7 cellular contexts compared by ENCODE assay signal in the genomic region with DNA sequence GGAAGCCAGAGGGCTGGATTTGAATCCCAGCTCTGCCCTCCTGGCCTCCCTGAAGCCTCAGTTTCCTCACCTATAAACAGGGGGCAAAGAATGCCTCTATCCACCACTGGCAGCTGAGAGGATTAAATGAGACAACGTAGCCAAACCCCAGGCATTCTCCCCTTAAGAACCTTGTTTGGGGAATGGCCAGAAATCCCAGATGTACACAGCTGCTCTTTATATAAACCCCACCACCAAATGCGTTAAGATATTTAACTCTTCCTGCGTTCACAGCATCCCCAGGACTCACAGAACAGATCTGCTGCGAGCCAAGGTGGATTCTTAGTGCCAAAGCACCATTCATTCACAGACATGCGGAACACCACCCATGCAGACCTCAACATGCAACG. TPM values are rescaled to one million over a fixed set of nuclear protein-coding genes. Genes with fewer than 3 reads are reported as not detected.
A peak's percentile ranks its signal among the peaks of the same experiment; 100 is the strongest.
DNase-seq lines count a peak whose midpoint lies in the region; ATAC-seq, FAIRE-seq and TF ChIP-seq lines count a peak whose summit lies in the region.

No MANE protein-coding gene starts in this region.

- peaks cover 7% of the 10 kb centered on the region; the same call in 1 of the 2 replicates for H3F3A ChIP-seq in GM23338 (replicated peaks; ENCODE audit: low read depth)
- H3F3A ChIP-seq in OCI-LY1 (ENCODE audit: insufficient read depth, low read length), result no peaks in the 10 kb centered on the region

- H2BK12ac ChIP-seq in trophoblast cell (ENCODE audit: low read length), result no peak overlapping the region

- peak overlapping the region; percentile 67 for H3K4me3 Mint-ChIP-seq in GM23338

- no peak overlapping the region for H3K18ac ChIP-seq in trophoblast cell (ENCODE audit: low read length)

- H2BK5ac ChIP-seq in trophoblast cell (ENCODE audit: low read depth, low read length, poor library complexity), result no peak overlapping the region

- no peak overlapping the region for H3K27ac Mint-ChIP-seq in GM23338

- peaks cover 36% of the 10 kb centered on the region for H3K27me3 ChIP-seq in GM23338 (ENCODE audit: insufficient read depth)
- H3K27me3 ChIP-seq in OCI-LY1 (ENCODE audit: insufficient read depth, low read length), result no peaks in the 10 kb centered on the region
- no peaks in the 10 kb centered on the region for H3K27me3 ChIP-seq in trophoblast cell (ENCODE audit: insufficient read depth, low read length)

- H3K4me1 Mint-ChIP-seq in GM23338, result peaks cover 73% of the 10 kb centered on the region

- no peaks in the 10 kb centered on the region for H3K9me2 ChIP-seq in GM23338 (ENCODE audit: insufficient read depth)
- no peaks in the 10 kb centered on the region for H3K9me2 ChIP-seq in OCI-LY1 (ENCODE audit: low read depth, low read length)

- peaks cover 56% of the 10 kb centered on the region for H3K36me3 Mint-ChIP-seq in GM23338 (ENCODE audit: low read depth)

- no peak overlapping the region for H2BK120ac ChIP-seq in trophoblast cell (ENCODE audit: insufficient read depth, low read length, poor library complexity)

- H2AFZ ChIP-seq in GM23338 (no peak overlapping the region), OCI-LY1 (ENCODE audit: low read length) (no peak overlapping the region), trophoblast cell (ENCODE audit: insufficient read depth, low read length, poor library complexity) (no peak overlapping the region)

- no peak for FAIRE-seq in frontal cortex (lab: Jason Lieb, UNC)

- H3K4me3 ChIP-seq in GM23338 (peak overlapping the region; percentile 85), OCI-LY1 (ENCODE audit: low read depth, low read length, poor library complexity, severe bottlenecking) (peak overlapping the region; percentile 87), trophoblast cell (ENCODE audit: low read depth, low read length) (no peak overlapping the region)

- H3K9me3 ChIP-seq in OCI-LY1 (ENCODE audit: low read length) (no peaks in the 10 kb centered on the region), trophoblast cell (ENCODE audit: insufficient read depth, low read depth, low read length) (no peaks in the 10 kb centered on the region)

- DNase-seq in GM23338 (ENCODE audit: low spot score) (no peak), epithelial cell of prostate (ENCODE audit: low read depth, low spot score) (no peak), trophoblast cell (no peak), NCI-H146 (lab: John Stamatoyannopoulos, UW) (no peak), frontal cortex (ENCODE audit: low spot score in 2 of 2) (no peak), NCI-H2029 treated with DMSO at 0.1 percent for 48 hours (lab: John Stamatoyannopoulos, UW) (no peak)

- H4K91ac ChIP-seq in trophoblast cell (ENCODE audit: low read depth, low read length), result no peak overlapping the region

- peaks cover 72% of the 10 kb centered on the region for H3K4me1 ChIP-seq in GM23338 (ENCODE audit: insufficient read depth)
- peaks cover 75% of the 10 kb centered on the region for H3K4me1 ChIP-seq in OCI-LY1 (ENCODE audit: insufficient read depth, low read length, severe bottlenecking)
- peaks cover 19 to 36% of the 10 kb centered on the region in 2 experiments for H3K4me1 ChIP-seq in trophoblast cell (ENCODE audit: control insufficient read depth in 1 of 2, insufficient read depth in 2 of 2, low read length in 2 of 2)

- H4K12ac ChIP-seq in trophoblast cell (ENCODE audit: low read depth, low read length), result no peak overlapping the region

- no peak overlapping the region for H3K23ac ChIP-seq in trophoblast cell (ENCODE audit: low read length)

- H3K4ac ChIP-seq in trophoblast cell (ENCODE audit: low read depth, low read length), result peak overlapping the region; percentile 65

- peak overlapping the region; percentile 92 for H3K4me2 ChIP-seq in GM23338
- H3K4me2 ChIP-seq in OCI-LY1 (ENCODE audit: low read length), result peak overlapping the region; percentile 77
- peak overlapping the region; percentile 43 for H3K4me2 ChIP-seq in trophoblast cell (ENCODE audit: low read length)

- WGBS in trophoblast cell (ENCODE audit: extremely low coverage, insufficient coverage, insufficient read length), result no CpG with 5 or more reads among the region's 6 CpGs

- no peak for ATAC-seq in GM23338

- no peak overlapping the region for H4K8ac ChIP-seq in trophoblast cell (ENCODE audit: low read depth, low read length)

- TF ChIP-seq CTCF in GM23338 (conservative IDR thresholded peaks at IDR 0.05; ENCODE audit: low read depth in 2 of 2) (no peak), OCI-LY1 (IDR thresholded peaks at IDR 0.05; ENCODE audit: low read length) (no peak)

- peaks cover 31% of the 10 kb centered on the region for H3K27me3 Mint-ChIP-seq in GM23338 (ENCODE audit: insufficient read depth, low read depth, poor library complexity)

- peak overlapping the region; percentile 46 for H3K14ac ChIP-seq in trophoblast cell (ENCODE audit: low read length)

- H3K36me3 ChIP-seq in GM23338 (ENCODE audit: insufficient read depth) (no peaks in the 10 kb centered on the region; the same call in 1 of the 2 replicates), OCI-LY1 (ENCODE audit: insufficient read depth, low read length) (peaks cover 85% of the 10 kb centered on the region), trophoblast cell (ENCODE audit: control insufficient read depth in 1 of 2, insufficient read depth in 2 of 2, low read length in 2 of 2) (peaks cover 13 to 33% of the 10 kb centered on the region in 2 experiments)

- peaks cover 26% of the 10 kb centered on the region for H3K79me1 ChIP-seq in trophoblast cell (ENCODE audit: low read length)

- H2AK5ac ChIP-seq in trophoblast cell (ENCODE audit: low read length), result no peak overlapping the region

- H3K9ac ChIP-seq in OCI-LY1 (ENCODE audit: low read length), result peak overlapping the region; percentile 20; the same call in 1 of the 2 replicates
- no peak overlapping the region for H3K9ac ChIP-seq in trophoblast cell (ENCODE audit: low read length)

- H3K79me2 ChIP-seq in GM23338 (replicated peaks; ENCODE audit: insufficient read depth) (peaks cover 72% of the 10 kb centered on the region), OCI-LY1 (ENCODE audit: insufficient read depth, low read length) (peaks cover 81% of the 10 kb centered on the region), trophoblast cell (ENCODE audit: control insufficient read depth, insufficient read depth, low read length, poor library complexity) (peaks cover 20% of the 10 kb centered on the region)

- H3K9me3 Mint-ChIP-seq in GM23338, result no peaks in the 10 kb centered on the region

- peaks cover 44% of the 10 kb centered on the region for H4K20me1 ChIP-seq in GM23338 (replicated peaks; ENCODE audit: insufficient read depth)
- H4K20me1 ChIP-seq in OCI-LY1 (ENCODE audit: insufficient read depth, low read length), result no peaks in the 10 kb centered on the region

- H3K27ac ChIP-seq in GM23338 (ENCODE audit: low read depth) (no peak overlapping the region), OCI-LY1 (ENCODE audit: low read depth, low read length, poor library complexity, severe bottlenecking) (peak overlapping the region; percentile 30), epithelial cell of prostate (peak overlapping the region; percentile 58), trophoblast cell (ENCODE audit: low read depth, low read length) (peak overlapping the region; percentile 7)

TF ChIP-seq in GM23338, 12 proteins besides CTCF, POLR2A, EP300 and RAD21:
- no peak for TF ChIP-seq POLR2AphosphoS5 (IDR thresholded peaks at IDR 0.05; ENCODE audit: low read depth)
- TF ChIP-seq, protein P1, sequence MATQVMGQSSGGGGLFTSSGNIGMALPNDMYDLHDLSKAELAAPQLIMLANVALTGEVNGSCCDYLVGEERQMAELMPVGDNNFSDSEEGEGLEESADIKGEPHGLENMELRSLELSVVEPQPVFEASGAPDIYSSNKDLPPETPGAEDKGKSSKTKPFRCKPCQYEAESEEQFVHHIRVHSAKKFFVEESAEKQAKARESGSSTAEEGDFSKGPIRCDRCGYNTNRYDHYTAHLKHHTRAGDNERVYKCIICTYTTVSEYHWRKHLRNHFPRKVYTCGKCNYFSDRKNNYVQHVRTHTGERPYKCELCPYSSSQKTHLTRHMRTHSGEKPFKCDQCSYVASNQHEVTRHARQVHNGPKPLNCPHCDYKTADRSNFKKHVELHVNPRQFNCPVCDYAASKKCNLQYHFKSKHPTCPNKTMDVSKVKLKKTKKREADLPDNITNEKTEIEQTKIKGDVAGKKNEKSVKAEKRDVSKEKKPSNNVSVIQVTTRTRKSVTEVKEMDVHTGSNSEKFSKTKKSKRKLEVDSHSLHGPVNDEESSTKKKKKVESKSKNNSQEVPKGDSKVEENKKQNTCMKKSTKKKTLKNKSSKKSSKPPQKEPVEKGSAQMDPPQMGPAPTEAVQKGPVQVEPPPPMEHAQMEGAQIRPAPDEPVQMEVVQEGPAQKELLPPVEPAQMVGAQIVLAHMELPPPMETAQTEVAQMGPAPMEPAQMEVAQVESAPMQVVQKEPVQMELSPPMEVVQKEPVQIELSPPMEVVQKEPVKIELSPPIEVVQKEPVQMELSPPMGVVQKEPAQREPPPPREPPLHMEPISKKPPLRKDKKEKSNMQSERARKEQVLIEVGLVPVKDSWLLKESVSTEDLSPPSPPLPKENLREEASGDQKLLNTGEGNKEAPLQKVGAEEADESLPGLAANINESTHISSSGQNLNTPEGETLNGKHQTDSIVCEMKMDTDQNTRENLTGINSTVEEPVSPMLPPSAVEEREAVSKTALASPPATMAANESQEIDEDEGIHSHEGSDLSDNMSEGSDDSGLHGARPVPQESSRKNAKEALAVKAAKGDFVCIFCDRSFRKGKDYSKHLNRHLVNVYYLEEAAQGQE (IDR thresholded peaks at IDR 0.05; ENCODE audit: unreplicated experiment), result no peak
- TF ChIP-seq ZNF331 (CRISPR knock-in tag; IDR thresholded peaks at IDR 0.05; ENCODE audit: low read depth), result no peak
- no peak for TF ChIP-seq STAT1 (IDR thresholded peaks at IDR 0.05; ENCODE audit: unreplicated experiment)
- TF ChIP-seq ZNF114 (CRISPR knock-in tag; IDR thresholded peaks at IDR 0.05), result no peak
- no peak for TF ChIP-seq CREB1 (CRISPR knock-in tag; IDR thresholded peaks at IDR 0.05; ENCODE audit: low read depth)
- TF ChIP-seq EZH2 (IDR thresholded peaks at IDR 0.05; ENCODE audit: low read depth, unreplicated experiment), result no peak
TF ChIP-seq in GM23338: peak in this region for 0.

RNA-seq across cellular contexts. Expression of a gene that starts 5.3 kb away (rescaled TPM):
- 55.7 and 79.5 TPM in 2 replicates for total RNA-seq in GM23338 (2014; rRNA removed; shearing (Covaris generic))
- polyA plus RNA-seq in GM23338 (2016; fragmentation: Nextera tagmentation; extraction: Ambion mirVana), result 9.2 and 10.4 TPM in 2 replicates
- polyA plus RNA-seq in trophoblast cell (2013), result 139 and 146 TPM in 2 replicates
- total RNA-seq in frontal cortex, result 68.9 TPM
